In genomic region chr6:28751514-28751913, GRCh38 we compare ENCODE assay signal across 23 cellular contexts.
"Had no signal": no experiment of that assay in that cellular context is flagged by ENCODE, and none has a peak within 500 bp of the region (broad histone marks: within the 10 kb centered on the region; RNA-seq: fewer than 3 reads in every experiment).

No MANE protein-coding gene starts in this region.

- DNase-seq: activated CD4-positive, alpha-beta T cell treated with anti-CD3 and anti-CD28 coated beads, Interleukin-2, amount 10 ng/mL, durations not matched to agents 24 days and 14 days; activated CD4-positive, alpha-beta T cell treated with anti-CD3 and anti-CD28 coated beads, Interleukin-2, amount 50 U/mL, for 48 hours; activated CD4-positive, CD25-positive, alpha-beta regulatory T cell treated with anti-CD3 and anti-CD28 coated beads, Interleukin-2, amount 50 U/mL, for 72 hours; activated CD8-positive, alpha-beta memory T cell treated with anti-CD3 and anti-CD28 coated beads for 24 hours; activated gamma-delta T cell treated with Interleukin-2 at 50 U/mL for 16 hours; activated naive CD4-positive, alpha-beta T cell treated with anti-CD3 and anti-CD28 coated beads, Interleukin-2, amount 10 ng/mL, durations not matched to agents 7 days and 5 days; activated naive CD8-positive, alpha-beta T cell treated with anti-CD3 and anti-CD28 coated beads for 36 hours; activated T-cell treated with anti-CD3 and anti-CD28 coated beads, Interleukin-2, amount 50 U/mL, for 4 hours; brain microvascular endothelial cell; NCI-H1092; NCI-H1417 treated with DMSO at 0.1 percent for 48 hours; NCI-H1694 treated with DMSO at 0.1 percent for 48 hours; NCI-H2029 treated with DMSO at 0.1 percent for 48 hours; NCI-H345; NCI-H510A; NCI-H526 treated with DMSO at 0.1 percent for 48 hours; NCI-H82; SHP77; SW 1271 had no signal

- H3K36me3 ChIP-seq: brain microvascular endothelial cell, cardiac muscle cell, SJSA1 had no signal

- H3K27ac ChIP-seq: brain microvascular endothelial cell, cardiac muscle cell, KMS-11, SJSA1 had no signal

- H3K9ac ChIP-seq: KMS-11 had no signal

- H3K4me2 ChIP-seq: KMS-11 had no signal

- H3K4me3 Mint-ChIP-seq: activated CD4-positive, alpha-beta T cell treated with anti-CD3 and anti-CD28 coated beads, Interleukin-2, amount 10 ng/mL, durations not matched to agents 24 days and 14 days; activated naive CD4-positive, alpha-beta T cell treated with anti-CD3 and anti-CD28 coated beads, Interleukin-2, amount 10 ng/mL, durations not matched to agents 7 days and 5 days; activated naive CD8-positive, alpha-beta T cell treated with anti-CD3 and anti-CD28 coated beads for 36 hours; activated T-cell treated with anti-CD3 and anti-CD28 coated beads, Interleukin-2, amount 50 U/mL, for 4 hours had no signal

- H3K9me3 ChIP-seq: SJSA1 had no signal

- ATAC-seq: activated T-cell treated with anti-CD3 and anti-CD28 coated beads, Interleukin-2, amount 50 U/mL, for 4 hours; SK-N-SH treated with all-trans-retinoic acid at 6 μM for 48 hours had no signal

- H3K27me3 ChIP-seq: brain microvascular endothelial cell, SJSA1 had no signal

- H3K36me3 Mint-ChIP-seq: activated naive CD4-positive, alpha-beta T cell treated with anti-CD3 and anti-CD28 coated beads, Interleukin-2, amount 10 ng/mL, durations not matched to agents 7 days and 5 days had no signal

- H3K9me3 Mint-ChIP-seq: activated naive CD4-positive, alpha-beta T cell treated with anti-CD3 and anti-CD28 coated beads, Interleukin-2, amount 10 ng/mL, durations not matched to agents 7 days and 5 days had no signal

- H3K4me3 ChIP-seq: cardiac muscle cell, SJSA1 had no signal

- H3K4me1 ChIP-seq: SJSA1 had no signal

- H3K4me1 Mint-ChIP-seq: activated CD4-positive, alpha-beta T cell treated with anti-CD3 and anti-CD28 coated beads, Interleukin-2, amount 10 ng/mL, durations not matched to agents 24 days and 14 days; activated naive CD4-positive, alpha-beta T cell treated with anti-CD3 and anti-CD28 coated beads, Interleukin-2, amount 10 ng/mL, durations not matched to agents 7 days and 5 days; activated naive CD8-positive, alpha-beta T cell treated with anti-CD3 and anti-CD28 coated beads for 36 hours had no signal

- H3K27ac Mint-ChIP-seq: activated CD4-positive, alpha-beta T cell treated with anti-CD3 and anti-CD28 coated beads, Interleukin-2, amount 10 ng/mL, durations not matched to agents 24 days and 14 days; activated naive CD4-positive, alpha-beta T cell treated with anti-CD3 and anti-CD28 coated beads, Interleukin-2, amount 10 ng/mL, durations not matched to agents 7 days and 5 days; activated naive CD8-positive, alpha-beta T cell treated with anti-CD3 and anti-CD28 coated beads for 36 hours had no signal
